Comparison of ENCODE assay signal across 2 cellular contexts in the genomic region with DNA sequence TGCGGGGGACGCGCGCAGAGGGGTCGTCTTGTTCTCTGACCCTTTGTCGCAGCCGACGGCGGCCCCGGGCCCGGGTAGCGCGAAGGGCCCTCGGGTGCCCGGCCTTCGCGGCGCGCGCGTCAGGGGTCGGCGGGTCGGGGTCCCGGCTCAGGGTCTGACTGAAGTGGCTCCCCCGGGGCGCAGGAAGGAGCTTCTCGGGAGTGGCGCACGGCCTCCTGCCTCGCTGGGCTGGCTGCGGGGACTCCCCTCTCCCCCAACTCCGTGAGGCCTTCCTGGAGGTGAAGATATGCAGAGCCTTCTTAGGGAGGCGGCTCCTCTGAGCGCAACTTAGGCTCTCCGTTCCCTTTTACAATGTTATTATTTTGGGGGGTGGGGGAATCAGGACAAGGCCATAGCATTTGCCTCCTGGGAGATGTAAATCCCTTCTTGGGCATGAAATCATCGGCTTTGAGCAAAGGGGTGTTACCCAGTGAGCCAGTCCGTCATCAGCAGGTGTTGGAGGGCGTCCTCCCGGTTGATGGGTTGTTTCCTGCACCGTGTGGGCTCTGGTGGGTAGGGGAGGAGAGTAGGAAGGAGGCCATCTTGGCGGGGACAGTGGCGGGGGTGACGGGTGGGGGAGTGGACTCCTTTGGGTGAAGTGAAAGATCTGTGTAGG.
TF ChIP-seq lines count a peak whose summit lies in the region.

No MANE protein-coding gene starts in this region.

TF ChIP-seq in PFSK-1, 5 proteins besides CTCF, POLR2A, EP300 and RAD21 (continued from another document):
- TF ChIP-seq, protein P1, sequence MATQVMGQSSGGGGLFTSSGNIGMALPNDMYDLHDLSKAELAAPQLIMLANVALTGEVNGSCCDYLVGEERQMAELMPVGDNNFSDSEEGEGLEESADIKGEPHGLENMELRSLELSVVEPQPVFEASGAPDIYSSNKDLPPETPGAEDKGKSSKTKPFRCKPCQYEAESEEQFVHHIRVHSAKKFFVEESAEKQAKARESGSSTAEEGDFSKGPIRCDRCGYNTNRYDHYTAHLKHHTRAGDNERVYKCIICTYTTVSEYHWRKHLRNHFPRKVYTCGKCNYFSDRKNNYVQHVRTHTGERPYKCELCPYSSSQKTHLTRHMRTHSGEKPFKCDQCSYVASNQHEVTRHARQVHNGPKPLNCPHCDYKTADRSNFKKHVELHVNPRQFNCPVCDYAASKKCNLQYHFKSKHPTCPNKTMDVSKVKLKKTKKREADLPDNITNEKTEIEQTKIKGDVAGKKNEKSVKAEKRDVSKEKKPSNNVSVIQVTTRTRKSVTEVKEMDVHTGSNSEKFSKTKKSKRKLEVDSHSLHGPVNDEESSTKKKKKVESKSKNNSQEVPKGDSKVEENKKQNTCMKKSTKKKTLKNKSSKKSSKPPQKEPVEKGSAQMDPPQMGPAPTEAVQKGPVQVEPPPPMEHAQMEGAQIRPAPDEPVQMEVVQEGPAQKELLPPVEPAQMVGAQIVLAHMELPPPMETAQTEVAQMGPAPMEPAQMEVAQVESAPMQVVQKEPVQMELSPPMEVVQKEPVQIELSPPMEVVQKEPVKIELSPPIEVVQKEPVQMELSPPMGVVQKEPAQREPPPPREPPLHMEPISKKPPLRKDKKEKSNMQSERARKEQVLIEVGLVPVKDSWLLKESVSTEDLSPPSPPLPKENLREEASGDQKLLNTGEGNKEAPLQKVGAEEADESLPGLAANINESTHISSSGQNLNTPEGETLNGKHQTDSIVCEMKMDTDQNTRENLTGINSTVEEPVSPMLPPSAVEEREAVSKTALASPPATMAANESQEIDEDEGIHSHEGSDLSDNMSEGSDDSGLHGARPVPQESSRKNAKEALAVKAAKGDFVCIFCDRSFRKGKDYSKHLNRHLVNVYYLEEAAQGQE (IDR thresholded peaks at IDR 0.05; ENCODE audit: insufficient read depth in 1 of 2, low read depth in 2 of 2, low read length in 2 of 2) = no peak

TF ChIP-seq in neural cell, 6 proteins besides CTCF, POLR2A, EP300 and RAD21 (continued from another document):
- TF ChIP-seq, protein P1 (IDR thresholded peaks at IDR 0.05; ENCODE audit: borderline replicate concordance) = no peak
